Comparison of ENCODE assay signal across 1 cellular context in genomic region chr6:56890683-56891429, GRCh38.
TF ChIP-seq lines count a peak whose summit lies in the region.

No MANE protein-coding gene starts in this region.

TF ChIP-seq in GM12878, 131 proteins besides CTCF, POLR2A, EP300 and RAD21 (continued from another document):
- TF ChIP-seq MXI1 (IDR thresholded peaks at IDR 0.05; ENCODE audit: low read depth, low read length) (0 out of 2 replicates have a peak, but pooled peaks have one; percentile 53), ASH2L (IDR thresholded peaks at IDR 0.05; ENCODE audit: borderline replicate concordance, low read depth) (no peak), ZNF207 (IDR thresholded peaks at IDR 0.05; ENCODE audit: borderline replicate concordance) (no peak), KAT2A (conservative IDR thresholded peaks at IDR 0.05; ENCODE audit: control insufficient read depth, low read depth, low read length) (no peak), JUND (IDR thresholded peaks at IDR 0.05; ENCODE audit: low read depth, low read length) (peak; percentile 78)
